ENCODE assay signal across 8 cellular contexts in genomic region chr6:89035252-89036106, GRCh38. TPM values are rescaled to one million over a fixed set of nuclear protein-coding genes. Genes with fewer than 3 reads are reported as not detected.
A peak's percentile ranks its signal among the peaks of the same experiment; 100 is the strongest.
DNase-seq lines count a peak whose midpoint lies in the region; ATAC-seq lines count a peak whose summit lies in the region.

No MANE protein-coding gene starts in this region.

- peak overlapping the region; percentile 67 for H3K4me3 Mint-ChIP-seq in dendritic cell treated with granulocyte-macrophage colony-stimulating factor and Interleukin-4, amounts not matched to agents 40 ng/mL and 50 ng/mL, for 4 days
- no peak overlapping the region for H3K4me3 Mint-ChIP-seq in activated T-helper 17 cell treated with anti-CD3 and anti-CD28 coated beads, Interleukin-2, amount 50 U/mL, for 72 hours
- H3K4me3 Mint-ChIP-seq in activated naive CD4-positive, alpha-beta T cell treated with anti-CD3 and anti-CD28 coated beads for 36 hours = no peak overlapping the region
- H3K4me3 Mint-ChIP-seq in activated naive CD8-positive, alpha-beta T cell treated with anti-CD3 and anti-CD28 coated beads, Interleukin-2, amount 50 U/mL, for 24 hours = no peak overlapping the region

- DNase-seq in AG08395 (ENCODE audit: low spot score) = peak; percentile 86
- DNase-seq in NCI-H446 (lab: John Stamatoyannopoulos, UW) = peak; percentile 27 to 43
- peak; percentile 90 for DNase-seq in mucosa of gallbladder (ENCODE audit: low spot score)
- no peak for DNase-seq in activated naive CD4-positive, alpha-beta T cell treated with anti-CD3 and anti-CD28 coated beads for 36 hours
- DNase-seq in activated naive CD8-positive, alpha-beta T cell treated with anti-CD3 and anti-CD28 coated beads, Interleukin-2, amount 50 U/mL, for 24 hours = no peak

- peaks cover 18% of the 10 kb centered on the region for H3K9me3 Mint-ChIP-seq in dendritic cell treated with granulocyte-macrophage colony-stimulating factor and Interleukin-4, amounts not matched to agents 40 ng/mL and 50 ng/mL, for 4 days
- H3K9me3 Mint-ChIP-seq in activated T-helper 17 cell treated with anti-CD3 and anti-CD28 coated beads, Interleukin-2, amount 50 U/mL, for 72 hours = peaks cover 8% of the 10 kb centered on the region
- peaks cover 22% of the 10 kb centered on the region for H3K9me3 Mint-ChIP-seq in activated naive CD4-positive, alpha-beta T cell treated with anti-CD3 and anti-CD28 coated beads for 36 hours
- H3K9me3 Mint-ChIP-seq in activated naive CD8-positive, alpha-beta T cell treated with anti-CD3 and anti-CD28 coated beads, Interleukin-2, amount 50 U/mL, for 24 hours = peaks cover 19% of the 10 kb centered on the region

- intact Hi-C loops in dendritic cell treated with granulocyte-macrophage colony-stimulating factor and Interleukin-4, amounts not matched to agents 40 ng/mL and 50 ng/mL, for 4 days (cut with micrococcal nuclease) = no loop called here
- intact Hi-C loops in activated naive CD4-positive, alpha-beta T cell treated with anti-CD3 and anti-CD28 coated beads for 36 hours (cut with micrococcal nuclease) = no loop called here

- no peak for ATAC-seq in GM18907 (IDR thresholded peaks at IDR 0.05; ENCODE audit: unreplicated experiment)
- ATAC-seq in activated T-helper 17 cell treated with anti-CD3 and anti-CD28 coated beads, Interleukin-2, amount 50 U/mL, for 72 hours (replicated peaks) = no peak
- ATAC-seq in activated naive CD8-positive, alpha-beta T cell treated with anti-CD3 and anti-CD28 coated beads, Interleukin-2, amount 50 U/mL, for 24 hours = no peak

- CTCF ChIA-PET in activated naive CD4-positive, alpha-beta T cell treated with anti-CD3 and anti-CD28 coated beads for 36 hours (lab: Charles Lee) = no interaction called here

- peaks cover 14% of the 10 kb centered on the region for H3K36me3 Mint-ChIP-seq in dendritic cell treated with granulocyte-macrophage colony-stimulating factor and Interleukin-4, amounts not matched to agents 40 ng/mL and 50 ng/mL, for 4 days (ENCODE audit: low read depth)
- H3K36me3 Mint-ChIP-seq in activated T-helper 17 cell treated with anti-CD3 and anti-CD28 coated beads, Interleukin-2, amount 50 U/mL, for 72 hours (ENCODE audit: low read depth) = no peaks in the 10 kb centered on the region
- no peaks in the 10 kb centered on the region for H3K36me3 Mint-ChIP-seq in activated naive CD4-positive, alpha-beta T cell treated with anti-CD3 and anti-CD28 coated beads for 36 hours (ENCODE audit: low read depth)
- H3K36me3 Mint-ChIP-seq in activated naive CD8-positive, alpha-beta T cell treated with anti-CD3 and anti-CD28 coated beads, Interleukin-2, amount 50 U/mL, for 24 hours (ENCODE audit: low read depth) = peaks cover 9% of the 10 kb centered on the region

- no peaks in the 10 kb centered on the region for H3K27me3 Mint-ChIP-seq in dendritic cell treated with granulocyte-macrophage colony-stimulating factor and Interleukin-4, amounts not matched to agents 40 ng/mL and 50 ng/mL, for 4 days
- H3K27me3 Mint-ChIP-seq in activated T-helper 17 cell treated with anti-CD3 and anti-CD28 coated beads, Interleukin-2, amount 50 U/mL, for 72 hours = no peaks in the 10 kb centered on the region
- H3K27me3 Mint-ChIP-seq in activated naive CD4-positive, alpha-beta T cell treated with anti-CD3 and anti-CD28 coated beads for 36 hours (ENCODE audit: low read depth) = no peaks in the 10 kb centered on the region
- H3K27me3 Mint-ChIP-seq in activated naive CD8-positive, alpha-beta T cell treated with anti-CD3 and anti-CD28 coated beads, Interleukin-2, amount 50 U/mL, for 24 hours = no peaks in the 10 kb centered on the region

- H3K27ac Mint-ChIP-seq in dendritic cell treated with granulocyte-macrophage colony-stimulating factor and Interleukin-4, amounts not matched to agents 40 ng/mL and 50 ng/mL, for 4 days = peak overlapping the region; percentile 95
- H3K27ac Mint-ChIP-seq in activated T-helper 17 cell treated with anti-CD3 and anti-CD28 coated beads, Interleukin-2, amount 50 U/mL, for 72 hours = no peak overlapping the region
- no peak overlapping the region for H3K27ac Mint-ChIP-seq in activated naive CD4-positive, alpha-beta T cell treated with anti-CD3 and anti-CD28 coated beads for 36 hours
- H3K27ac Mint-ChIP-seq in activated naive CD8-positive, alpha-beta T cell treated with anti-CD3 and anti-CD28 coated beads, Interleukin-2, amount 50 U/mL, for 24 hours = no peak overlapping the region

- H3K4me1 Mint-ChIP-seq in dendritic cell treated with granulocyte-macrophage colony-stimulating factor and Interleukin-4, amounts not matched to agents 40 ng/mL and 50 ng/mL, for 4 days (ENCODE audit: low read depth) = peaks cover 44% of the 10 kb centered on the region
- H3K4me1 Mint-ChIP-seq in activated T-helper 17 cell treated with anti-CD3 and anti-CD28 coated beads, Interleukin-2, amount 50 U/mL, for 72 hours = no peaks in the 10 kb centered on the region
- no peaks in the 10 kb centered on the region for H3K4me1 Mint-ChIP-seq in activated naive CD4-positive, alpha-beta T cell treated with anti-CD3 and anti-CD28 coated beads for 36 hours (ENCODE audit: low read depth)
- no peaks in the 10 kb centered on the region for H3K4me1 Mint-ChIP-seq in activated naive CD8-positive, alpha-beta T cell treated with anti-CD3 and anti-CD28 coated beads, Interleukin-2, amount 50 U/mL, for 24 hours

RNA-seq across cellular contexts. Expression of gene PNRC1, which starts 45.1 kb away (rescaled TPM):
- total RNA-seq in mucosa of gallbladder = 244 TPM
- 100 to 1,000 TPM in 1 of 2 donors, 10 to 100 TPM in 1; 61.5 to 363 TPM for total RNA-seq in activated T-helper 17 cell treated with anti-CD3 and anti-CD28 coated beads, Interleukin-2, amount 50 U/mL, for 72 hours
- total RNA-seq in activated naive CD4-positive, alpha-beta T cell treated with anti-CD3 and anti-CD28 coated beads for 36 hours = 100 to 1,000 TPM; 110 to 111 TPM

Comparison
In these comparisons a context has a peak if more than half of its experiments do, and no peak if none do; other contexts are left out.
1. DNase-seq: peak in AG08395 (single experiment), NCI-H446 (2 of 2) and mucosa of gallbladder (single experiment); none in activated naive CD4-positive, alpha-beta T cell treated with anti-CD3 and anti-CD28 coated beads for 36 hours (single experiment) and activated naive CD8-positive, alpha-beta T cell treated with anti-CD3 and anti-CD28 coated beads, Interleukin-2, amount 50 U/mL, for 24 hours (single experiment).